In the genomic region with DNA sequence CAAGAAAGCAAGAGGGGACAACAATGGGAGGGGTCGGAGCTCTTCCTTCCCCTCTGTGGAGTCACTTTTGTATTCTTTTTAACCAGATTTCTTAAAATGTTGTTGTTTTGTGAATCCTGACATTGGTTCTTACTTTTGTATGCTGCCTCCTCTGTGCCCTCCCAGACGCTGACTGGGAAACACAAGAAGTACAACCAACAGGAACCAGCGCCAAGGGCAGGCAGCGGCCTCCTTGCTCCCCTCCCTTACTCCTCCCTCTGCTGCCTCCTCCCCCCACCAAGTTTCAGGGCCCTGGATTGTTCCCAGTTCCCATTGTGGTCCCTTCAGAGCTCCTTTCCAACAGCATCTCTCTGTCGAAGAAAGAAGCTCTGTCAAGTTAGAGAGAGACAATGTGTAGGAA, we compare ENCODE assay signal across 15 cellular contexts.
"Had no signal": no experiment of that assay in that cellular context is flagged by ENCODE, and none has a peak within 500 bp of the region (broad histone marks: within the 10 kb centered on the region; RNA-seq: fewer than 3 reads in every experiment).

No MANE protein-coding gene starts in this region.

- DNase-seq: activated CD4-positive, alpha-beta T cell treated with anti-CD3 and anti-CD28 coated beads for 36 hours; activated CD4-positive, alpha-beta T cell treated with anti-CD3 and anti-CD28 coated beads, Interleukin-2, amount 50 U/mL, for 48 hours; amniotic stem cell; left ventricle myocardium inferior; mesenchymal stem cell; naive thymus-derived CD4-positive, alpha-beta T cell; stimulated activated CD4-positive, alpha-beta T cell treated with anti-CD3 and anti-CD28 coated beads, Interleukin-2, amount 100 ng/mL, for 24 hours; trophoblast cell had no signal

- H3K27ac ChIP-seq: coronary artery, left ventricle myocardium inferior, neutrophil, right atrium auricular region, SK-N-MC, suprapubic skin, vagina had no signal

- ATAC-seq: activated CD4-positive, alpha-beta T cell treated with anti-CD3 and anti-CD28 coated beads for 36 hours; esophagus mucosa; naive thymus-derived CD4-positive, alpha-beta T cell had no signal
